Comparison of ENCODE assay signal across 16 cellular contexts in the genomic region with DNA sequence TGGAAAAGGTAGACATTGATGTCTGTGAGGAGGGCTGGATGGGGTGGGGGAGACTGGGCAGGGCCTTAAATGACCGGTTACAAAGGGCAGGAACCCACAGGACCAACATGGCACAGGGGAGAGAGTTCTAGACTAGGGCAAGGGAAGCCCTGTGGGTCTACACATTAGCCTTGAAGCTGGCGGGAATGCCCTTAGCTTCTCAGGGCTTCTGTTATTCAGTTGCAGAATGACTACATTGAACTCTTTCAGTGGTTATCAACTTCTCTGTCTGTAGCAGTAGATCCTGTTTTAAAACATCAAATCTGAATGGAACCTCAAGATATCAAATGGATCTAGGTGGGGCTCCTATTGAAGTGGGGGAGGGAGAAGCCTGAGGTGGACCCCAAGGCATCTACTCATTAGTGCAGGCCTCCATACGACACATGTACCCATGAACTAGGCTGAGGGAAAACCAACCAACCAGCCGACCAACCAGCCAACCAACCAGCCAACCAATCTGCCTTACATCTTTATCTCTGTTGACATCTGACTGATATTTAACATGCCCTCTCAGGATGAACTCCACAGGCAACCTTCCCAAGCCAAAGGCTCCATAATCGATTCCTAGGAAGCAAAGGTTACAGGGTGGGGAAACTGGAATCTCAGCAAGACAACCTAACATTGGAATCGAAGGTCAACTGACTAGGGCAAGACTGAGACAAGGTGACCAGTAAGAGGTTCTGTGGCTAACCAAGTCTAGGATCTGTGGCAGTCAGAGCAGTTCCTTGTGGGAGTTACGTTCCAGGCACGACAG. TPM values are rescaled to one million over a fixed set of nuclear protein-coding genes. Genes with fewer than 3 reads are reported as not detected.
DNase-seq lines count a peak whose midpoint lies in the region; ATAC-seq and FAIRE-seq lines count a peak whose summit lies in the region.
"Had no signal": no experiment of that assay in that cellular context is flagged by ENCODE, and none has a peak within 500 bp of the region (broad histone marks: within the 10 kb centered on the region; RNA-seq: fewer than 3 reads in every experiment).

No MANE protein-coding gene starts in this region.

- peak overlapping the region in 1 of 2 donors; percentile 37 for H3K27ac Mint-ChIP-seq in activated naive CD4-positive, alpha-beta T cell treated with anti-CD3 and anti-CD28 coated beads, Interleukin-2, amount 50 U/mL, for 72 hours
- H3K27ac Mint-ChIP-seq: T-cell had no signal

- no peak overlapping the region for H3K4me3 ChIP-seq in small intestine (ENCODE audit: low read depth in 1 of 2, low read length in 2 of 2)
- H3K4me3 ChIP-seq: A549, lower lobe of right lung had no signal

- H3K9me3 ChIP-seq in small intestine (ENCODE audit: control insufficient read depth, low read depth) = no peaks in the 10 kb centered on the region
- H3K9me3 ChIP-seq: A549, lower lobe of right lung had no signal

- ATAC-seq in activated naive CD4-positive, alpha-beta T cell treated with anti-CD3 and anti-CD28 coated beads, Interleukin-2, amount 50 U/mL, for 72 hours = peak; percentile 22 to 64
- ATAC-seq in HG02571 (IDR thresholded peaks at IDR 0.05; ENCODE audit: unreplicated experiment) = peak; percentile 75
- ATAC-seq in HG03354 (IDR thresholded peaks at IDR 0.05; ENCODE audit: poor library complexity, severe bottlenecking, unreplicated experiment) = peak; percentile 66
- no peak for ATAC-seq in GM19324 (IDR thresholded peaks at IDR 0.05; ENCODE audit: low FRiP score, unreplicated experiment)
- ATAC-seq: A549, lower lobe of right lung, T-cell had no signal

- peaks cover 0 to 10% of the 10 kb centered on the region in 2 donors for H3K36me3 Mint-ChIP-seq in activated naive CD4-positive, alpha-beta T cell treated with anti-CD3 and anti-CD28 coated beads, Interleukin-2, amount 50 U/mL, for 72 hours

- WGBS in small intestine, 3 donors = 48 to 82% (median 59%) methylated on average over 8 of the region's 8 CpGs

- H3K4me1 ChIP-seq in small intestine (ENCODE audit: control insufficient read depth in 2 of 2, insufficient read depth in 1 of 2, low read depth in 1 of 2, low read length in 1 of 2) = peaks cover 0 to 15% of the 10 kb centered on the region in 2 donors
- H3K4me1 ChIP-seq: A549, lower lobe of right lung had no signal

- peaks cover 0 to 2% of the 10 kb centered on the region in 2 donors for H3K36me3 ChIP-seq in small intestine (ENCODE audit: control insufficient read depth in 2 of 2, insufficient read depth in 2 of 2, low read length in 2 of 2)

- DNase-seq in activated naive CD4-positive, alpha-beta T cell treated with anti-CD3 and anti-CD28 coated beads, Interleukin-2, amount 50 U/mL, for 72 hours (ENCODE audit: low spot score in 2 of 2) = no peak
- no peak for DNase-seq in activated naive CD4-positive, alpha-beta T cell treated with Interleukin-2 at 50 U/mL for 16 hours
- DNase-seq in small intestine (peak; percentile 97), activated gamma-delta T cell (lab: John Stamatoyannopoulos, UW) (no peak), NCI-H1048 (lab: John Stamatoyannopoulos, UW) (no peak)
- DNase-seq: activated CD8-positive, alpha-beta memory T cell treated with anti-CD3 and anti-CD28 coated beads for 24 hours; DMS 273 treated with DMSO at 0.1 percent for 48 hours; effector CD4-positive, alpha-beta T cell; lower lobe of right lung; NCI-H1417 treated with DMSO at 0.1 percent for 48 hours; nucleus accumbens; T-cell had no signal

- no peak for FAIRE-seq in small intestine (lab: Jason Lieb, UNC)
- FAIRE-seq: A549 had no signal

- no peaks in the 10 kb centered on the region for H3K9me3 Mint-ChIP-seq in activated naive CD4-positive, alpha-beta T cell treated with anti-CD3 and anti-CD28 coated beads, Interleukin-2, amount 50 U/mL, for 72 hours
- H3K9me3 Mint-ChIP-seq: T-cell had no signal

- peak overlapping the region; percentile 33 to 75 for H3K27ac ChIP-seq in small intestine (ENCODE audit: low read depth in 1 of 2, low read length in 1 of 2)
- H3K27ac ChIP-seq: A549, lower lobe of right lung had no signal

- no peaks in the 10 kb centered on the region for H3K27me3 ChIP-seq in small intestine (ENCODE audit: control insufficient read depth in 2 of 2, insufficient read depth in 2 of 2, low read length in 2 of 2)

RNA-seq across cellular contexts. Expression of a gene that starts 48.3 kb away (rescaled TPM):
- total RNA-seq in activated naive CD4-positive, alpha-beta T cell treated with anti-CD3 and anti-CD28 coated beads, Interleukin-2, amount 50 U/mL, for 72 hours = 10 to 100 TPM; 21.9 to 37.7 TPM
- polyA plus RNA-seq in small intestine = 100 to 1,000 TPM; 114 to 203 (median 170) TPM
